8 cellular contexts compared by ENCODE assay signal in the genomic region with DNA sequence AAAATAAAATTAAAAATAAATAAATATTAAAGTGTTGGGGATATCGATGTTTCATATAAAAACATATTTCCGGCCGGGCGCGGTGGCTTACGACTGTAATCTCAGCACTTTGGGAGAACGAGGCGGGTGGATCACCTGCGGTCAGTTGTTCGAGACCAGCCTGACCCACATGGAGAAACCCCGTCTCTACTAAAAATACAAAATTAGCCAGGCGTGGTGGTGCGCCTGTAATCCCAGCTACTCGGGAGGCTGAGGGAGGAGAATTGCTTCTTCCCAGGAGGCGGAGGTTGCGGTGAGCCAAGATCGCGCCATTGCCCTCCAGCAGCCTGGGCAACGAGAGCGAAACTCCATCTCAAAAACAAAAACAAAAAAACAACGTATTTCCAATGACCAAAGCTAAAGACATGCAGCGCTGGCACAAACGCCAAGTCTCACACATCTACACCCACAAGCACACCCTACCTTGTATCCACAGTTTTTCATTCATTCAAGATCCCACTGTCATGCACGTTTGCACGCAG. TPM values are rescaled to one million over a fixed set of nuclear protein-coding genes. Genes with fewer than 3 reads are reported as not detected.
DNase-seq lines count a peak whose midpoint lies in the region; ATAC-seq and TF ChIP-seq lines count a peak whose summit lies in the region.

No MANE protein-coding gene starts in this region.

- H3K36me3 Mint-ChIP-seq in Caco-2 (ENCODE audit: insufficient read depth, unreplicated experiment), result no peaks in the 10 kb centered on the region

- H3K9me3 Mint-ChIP-seq in Caco-2 (ENCODE audit: unreplicated experiment), result peaks cover 21% of the 10 kb centered on the region

- no peaks in the 10 kb centered on the region for H3K27me3 Mint-ChIP-seq in Caco-2 (ENCODE audit: insufficient read depth, unreplicated experiment)

- H2AFZ ChIP-seq in osteoblast (ENCODE audit: low read length), result peak overlapping the region; percentile 94

- H3K4me3 ChIP-seq in Caco-2 (ENCODE audit: low read depth, low read length) (no peak overlapping the region), RWPE2 (ENCODE audit: severe bottlenecking) (peak overlapping the region; percentile 73), epithelial cell of esophagus (ENCODE audit: low read length) (peak overlapping the region; percentile 58), osteoblast (ENCODE audit: insufficient read depth, low read length) (peak overlapping the region; percentile 91)

- H3K27me3 ChIP-seq in Caco-2 (replicated peaks; ENCODE audit: control insufficient read depth, insufficient read depth, low read length) (no peaks in the 10 kb centered on the region), RWPE2 (ENCODE audit: insufficient read depth, poor library complexity, severe bottlenecking) (no peaks in the 10 kb centered on the region), osteoblast (ENCODE audit: insufficient read depth, low read length) (no peaks in the 10 kb centered on the region)

- ATAC-seq in RWPE2 (ENCODE audit: low read depth) (no peak), HG02981 (IDR thresholded peaks at IDR 0.05; ENCODE audit: unreplicated experiment) (no peak)

- DNase-seq in Caco-2, result no peak
- DNase-seq in RWPE2 (ENCODE audit: low spot score), result no peak
- DNase-seq in epithelial cell of esophagus (ENCODE audit: low read depth), result no peak
- peak; percentile 43 for DNase-seq in osteoblast (ENCODE audit: insufficient read length, low spot score, missing footprints)
- DNase-seq in effector CD8-positive, alpha-beta T cell (lab: John Stamatoyannopoulos, UW), result no peak
- DNase-seq in central memory CD4-positive, alpha-beta T cell, result no peak
- DNase-seq in stimulated activated naive CD4-positive, alpha-beta T cell treated with Interleukin-2 at 50 U/mL for 16 hours (lab: John Stamatoyannopoulos, UW), result no peak

- H3K4me1 ChIP-seq in Caco-2, result no peaks in the 10 kb centered on the region
- no peaks in the 10 kb centered on the region for H3K4me1 ChIP-seq in RWPE2 (ENCODE audit: insufficient read depth, poor library complexity, severe bottlenecking)
- no peaks in the 10 kb centered on the region for H3K4me1 ChIP-seq in osteoblast (ENCODE audit: insufficient read depth, low read length)

- CTCF ChIA-PET in Caco-2 (lab: Charles Lee), result no interaction called here

- H3K4me1 Mint-ChIP-seq in Caco-2 (ENCODE audit: low read depth, unreplicated experiment), result no peaks in the 10 kb centered on the region

- no TSS peak for BruUV-seq in Caco-2 (replicated peaks; lab: Mats Ljungman, UMichigan)

- H3K27ac ChIP-seq in RWPE2 (ENCODE audit: poor library complexity, severe bottlenecking), result peak overlapping the region; percentile 51
- H3K27ac ChIP-seq in osteoblast (ENCODE audit: low read depth, low read length), result peak overlapping the region; percentile 74

- H4K20me1 ChIP-seq in osteoblast (ENCODE audit: insufficient read depth, low read length), result no peaks in the 10 kb centered on the region

- H3K36me3 ChIP-seq in Caco-2 (ENCODE audit: control insufficient read depth, insufficient read depth, low read length), result no peaks in the 10 kb centered on the region
- H3K36me3 ChIP-seq in RWPE2 (ENCODE audit: low read depth), result peaks cover 28% of the 10 kb centered on the region
- peaks cover 19% of the 10 kb centered on the region for H3K36me3 ChIP-seq in osteoblast (ENCODE audit: insufficient read depth, low read length)

- peaks cover 19% of the 10 kb centered on the region for H3K79me2 ChIP-seq in osteoblast (ENCODE audit: insufficient read depth, low read length)

- H3K9me3 ChIP-seq in Caco-2 (peaks cover 19% of the 10 kb centered on the region), RWPE2 (ENCODE audit: severe bottlenecking) (no peaks in the 10 kb centered on the region), osteoblast (ENCODE audit: low read depth, low read length) (no peaks in the 10 kb centered on the region)

- peak overlapping the region; percentile 39 for H3K4me3 Mint-ChIP-seq in Caco-2 (ENCODE audit: unreplicated experiment)

- intact Hi-C loops in Caco-2 (cut with micrococcal nuclease; ENCODE audit: unreplicated experiment), result no loop called here

- peak overlapping the region; percentile 81 for H3K4me2 ChIP-seq in osteoblast (ENCODE audit: insufficient read depth, low read length)

- no peak overlapping the region for H3K27ac Mint-ChIP-seq in Caco-2 (ENCODE audit: unreplicated experiment)

- no peak for TF ChIP-seq CTCF in Caco-2 (IDR thresholded peaks at IDR 0.05; ENCODE audit: insufficient read depth in 1 of 2, low read depth in 1 of 2, low read length in 1 of 2, severe bottlenecking in 1 of 2, unreplicated experiment in 1 of 2)
- TF ChIP-seq CTCF in RWPE2 (IDR thresholded peaks at IDR 0.05; ENCODE audit: poor library complexity, severe bottlenecking), result no peak
- no peak for TF ChIP-seq CTCF in epithelial cell of esophagus (IDR thresholded peaks at IDR 0.05; ENCODE audit: insufficient read depth, low read depth, low read length, missing control alignments)
- no peak for TF ChIP-seq CTCF in osteoblast (IDR thresholded peaks at IDR 0.05; ENCODE audit: extremely low read depth, low read depth, low read length)

- POLR2A ChIA-PET in Caco-2 (lab: Charles Lee), result no interaction called here

RNA-seq across cellular contexts. Expression of a gene that starts 0.9 kb away (rescaled TPM):
- not detected in 2 replicates for total RNA-seq in Caco-2 (2022)
- 6.9 and 7.1 TPM in 2 replicates for total RNA-seq in osteoblast

RNA-seq across cellular contexts. Expression of a gene that starts 2.8 kb away (rescaled TPM):
- not detected in 2 replicates for total RNA-seq in Caco-2 (2022)
- 6.9 and 12.4 TPM in 2 replicates for total RNA-seq in osteoblast

RNA-seq across cellular contexts. Expression of a gene that starts 40.4 kb away (rescaled TPM):
- total RNA-seq in Caco-2 (2022), result not detected in 2 replicates
- 1.8 and 2.1 TPM in 2 replicates for total RNA-seq in osteoblast
